In genomic region chr18:79625195-79625923, GRCh38 we compare ENCODE assay signal across 10 cellular contexts. TPM values are rescaled to one million over a fixed set of nuclear protein-coding genes. Genes with fewer than 3 reads are reported as not detected.
DNase-seq lines count a peak whose midpoint lies in the region; ATAC-seq, FAIRE-seq and TF ChIP-seq lines count a peak whose summit lies in the region.
"Had no signal": no experiment of that assay in that cellular context is flagged by ENCODE, and none has a peak within 500 bp of the region (broad histone marks: within the 10 kb centered on the region; RNA-seq: fewer than 3 reads in every experiment).

No MANE protein-coding gene starts in this region.

- H3K4me1 ChIP-seq in small intestine (ENCODE audit: control insufficient read depth in 2 of 2, insufficient read depth in 1 of 2, low read depth in 1 of 2, low read length in 1 of 2) (no peaks in the 10 kb centered on the region), hepatocyte (ENCODE audit: insufficient read depth) (no peaks in the 10 kb centered on the region)

- no peak overlapping the region for H3K27ac Mint-ChIP-seq in activated CD8-positive, alpha-beta T cell treated with anti-CD3 and anti-CD28 coated beads for 36 hours
- no peak overlapping the region for H3K27ac Mint-ChIP-seq in activated CD8-positive, alpha-beta T cell treated with anti-CD3 and anti-CD28 coated beads, Interleukin-2, amount 10 ng/mL, durations not matched to agents 7 days and 5 days
- H3K27ac Mint-ChIP-seq in activated naive CD8-positive, alpha-beta T cell treated with anti-CD3 and anti-CD28 coated beads, Interleukin-2, amount 50 U/mL, for 24 hours: peak overlapping the region; percentile 54
- no peak overlapping the region for H3K27ac Mint-ChIP-seq in activated CD4-positive, alpha-beta memory T cell treated with anti-CD3 and anti-CD28 coated beads, Interleukin-2, amount 10 ng/mL, durations not matched to agents 7 days and 5 days

- H3K27me3 Mint-ChIP-seq in activated CD8-positive, alpha-beta T cell treated with anti-CD3 and anti-CD28 coated beads for 36 hours: peaks cover 15% of the 10 kb centered on the region
- H3K27me3 Mint-ChIP-seq in activated CD8-positive, alpha-beta T cell treated with anti-CD3 and anti-CD28 coated beads, Interleukin-2, amount 10 ng/mL, durations not matched to agents 7 days and 5 days (ENCODE audit: low read depth): peaks cover 5% of the 10 kb centered on the region
- peaks cover 12% of the 10 kb centered on the region for H3K27me3 Mint-ChIP-seq in activated naive CD8-positive, alpha-beta T cell treated with anti-CD3 and anti-CD28 coated beads, Interleukin-2, amount 50 U/mL, for 24 hours
- no peaks in the 10 kb centered on the region for H3K27me3 Mint-ChIP-seq in activated CD4-positive, alpha-beta memory T cell treated with anti-CD3 and anti-CD28 coated beads, Interleukin-2, amount 10 ng/mL, durations not matched to agents 7 days and 5 days

- H3K79me2 ChIP-seq in hepatocyte: no peaks in the 10 kb centered on the region

- no peak for FAIRE-seq in small intestine (lab: Jason Lieb, UNC)

- no peaks in the 10 kb centered on the region for H3K9me2 ChIP-seq in hepatocyte (replicated peaks; ENCODE audit: insufficient read depth)

- H4K20me1 ChIP-seq in hepatocyte (ENCODE audit: insufficient read depth, poor library complexity, severe bottlenecking): no peaks in the 10 kb centered on the region

- POLR2A ChIA-PET in activated CD8-positive, alpha-beta T cell treated with anti-CD3 and anti-CD28 coated beads for 36 hours (lab: Charles Lee): interaction anchor here (1.3 kb wide), 1 partner anchor 250 kb away, joined by 4 read pairs; no protein-coding TSS in a partner anchor
- POLR2A ChIA-PET in activated CD8-positive, alpha-beta T cell treated with anti-CD3 and anti-CD28 coated beads, Interleukin-2, amount 10 ng/mL, durations not matched to agents 7 days and 5 days (lab: Charles Lee): no interaction called here
- POLR2A ChIA-PET in activated CD4-positive, alpha-beta memory T cell treated with anti-CD3 and anti-CD28 coated beads, Interleukin-2, amount 10 ng/mL, durations not matched to agents 7 days and 5 days (lab: Charles Lee): no interaction called here

- no peak overlapping the region for H2AFZ ChIP-seq in hepatocyte

- H3K27me3 ChIP-seq in small intestine (ENCODE audit: control insufficient read depth in 2 of 2, insufficient read depth in 2 of 2, low read length in 2 of 2) (no peaks in the 10 kb centered on the region), hepatocyte (no peaks in the 10 kb centered on the region)

- no peaks in the 10 kb centered on the region for H3K36me3 ChIP-seq in small intestine (ENCODE audit: control insufficient read depth in 2 of 2, insufficient read depth in 2 of 2, low read length in 2 of 2)
- H3K36me3 ChIP-seq in hepatocyte (replicated peaks; ENCODE audit: insufficient read depth, low read depth): no peaks in the 10 kb centered on the region

- CTCF ChIA-PET in activated CD8-positive, alpha-beta T cell treated with anti-CD3 and anti-CD28 coated beads for 36 hours (lab: Charles Lee): interaction anchor here (0.7 to 2.7 kb wide), 4 partner anchors 15 to 246 kb away, joined by 3 to 18 read pairs (median 4); no protein-coding TSS in a partner anchor
- CTCF ChIA-PET in activated CD8-positive, alpha-beta T cell treated with anti-CD3 and anti-CD28 coated beads, Interleukin-2, amount 10 ng/mL, durations not matched to agents 7 days and 5 days (lab: Charles Lee): interaction anchor here (0.6 to 1.0 kb wide), 2 partner anchors 18 to 95 kb away, joined by 3 read pairs; no protein-coding TSS in a partner anchor
- CTCF ChIA-PET in activated CD4-positive, alpha-beta memory T cell treated with anti-CD3 and anti-CD28 coated beads, Interleukin-2, amount 10 ng/mL, durations not matched to agents 7 days and 5 days (lab: Charles Lee): no interaction called here

- peaks cover 11% of the 10 kb centered on the region for H3K4me1 Mint-ChIP-seq in activated CD8-positive, alpha-beta T cell treated with anti-CD3 and anti-CD28 coated beads for 36 hours (ENCODE audit: low read depth)
- H3K4me1 Mint-ChIP-seq in activated CD8-positive, alpha-beta T cell treated with anti-CD3 and anti-CD28 coated beads, Interleukin-2, amount 10 ng/mL, durations not matched to agents 7 days and 5 days (ENCODE audit: low read depth): peaks cover 8% of the 10 kb centered on the region
- peaks cover 19% of the 10 kb centered on the region for H3K4me1 Mint-ChIP-seq in activated naive CD8-positive, alpha-beta T cell treated with anti-CD3 and anti-CD28 coated beads, Interleukin-2, amount 50 U/mL, for 24 hours
- H3K4me1 Mint-ChIP-seq in activated CD4-positive, alpha-beta memory T cell treated with anti-CD3 and anti-CD28 coated beads, Interleukin-2, amount 10 ng/mL, durations not matched to agents 7 days and 5 days: no peaks in the 10 kb centered on the region

- TF ChIP-seq CTCF in activated CD8-positive, alpha-beta T cell treated with anti-CD3 and anti-CD28 coated beads for 36 hours (IDR thresholded peaks at IDR 0.05): no peak
- no peak for TF ChIP-seq CTCF in hepatocyte (IDR thresholded peaks at IDR 0.05; ENCODE audit: poor library complexity)

- H3K36me3 Mint-ChIP-seq in activated CD8-positive, alpha-beta T cell treated with anti-CD3 and anti-CD28 coated beads for 36 hours (ENCODE audit: low read depth): no peaks in the 10 kb centered on the region
- no peaks in the 10 kb centered on the region for H3K36me3 Mint-ChIP-seq in activated CD8-positive, alpha-beta T cell treated with anti-CD3 and anti-CD28 coated beads, Interleukin-2, amount 10 ng/mL, durations not matched to agents 7 days and 5 days (ENCODE audit: low read depth)
- H3K36me3 Mint-ChIP-seq in activated naive CD8-positive, alpha-beta T cell treated with anti-CD3 and anti-CD28 coated beads, Interleukin-2, amount 50 U/mL, for 24 hours (ENCODE audit: low read depth): no peaks in the 10 kb centered on the region
- H3K36me3 Mint-ChIP-seq in activated CD4-positive, alpha-beta memory T cell treated with anti-CD3 and anti-CD28 coated beads, Interleukin-2, amount 10 ng/mL, durations not matched to agents 7 days and 5 days (ENCODE audit: low read depth): no peaks in the 10 kb centered on the region

- no peak overlapping the region for H3K4me2 ChIP-seq in hepatocyte

- H3K4me3 ChIP-seq in small intestine (ENCODE audit: low read depth in 1 of 2, low read length in 2 of 2) (no peak overlapping the region), hepatocyte (no peak overlapping the region)
- H3K4me3 ChIP-seq: skin epidermis had no signal

- intact Hi-C loops in activated CD8-positive, alpha-beta T cell treated with anti-CD3 and anti-CD28 coated beads for 36 hours (cut with micrococcal nuclease): no loop called here

- WGBS in small intestine, 3 donors: 46 to 59% (median 54%) methylated on average over 17 of the region's 17 CpGs
- 77% methylated on average over 17 of the region's 17 CpGs for WGBS in hepatocyte (ENCODE audit: low lambda C conversion rate, missing lambda C conversion rate)

- DNase-seq in activated CD8-positive, alpha-beta T cell treated with anti-CD3 and anti-CD28 coated beads for 36 hours: peak; percentile 23
- no peak for DNase-seq in activated CD8-positive, alpha-beta T cell treated with anti-CD3 and anti-CD28 coated beads, Interleukin-2, amount 10 ng/mL, durations not matched to agents 7 days and 5 days
- no peak for DNase-seq in activated naive CD8-positive, alpha-beta T cell treated with anti-CD3 and anti-CD28 coated beads, Interleukin-2, amount 50 U/mL, for 24 hours
- peak; percentile 2 for DNase-seq in small intestine
- DNase-seq in activated CD4-positive, alpha-beta memory T cell treated with anti-CD3 and anti-CD28 coated beads, Interleukin-2, amount 10 ng/mL, durations not matched to agents 7 days and 5 days: no peak
- DNase-seq in hepatocyte (ENCODE audit: low spot score): no peak
- no peak for DNase-seq in NCI-H524 (lab: John Stamatoyannopoulos, UW)

- H3K9me3 ChIP-seq in small intestine (ENCODE audit: control insufficient read depth, low read depth): no peaks in the 10 kb centered on the region
- H3K9me3 ChIP-seq in hepatocyte (ENCODE audit: low read depth): no peaks in the 10 kb centered on the region

- no peak overlapping the region for H3K4me3 Mint-ChIP-seq in activated CD8-positive, alpha-beta T cell treated with anti-CD3 and anti-CD28 coated beads for 36 hours
- H3K4me3 Mint-ChIP-seq in activated CD8-positive, alpha-beta T cell treated with anti-CD3 and anti-CD28 coated beads, Interleukin-2, amount 10 ng/mL, durations not matched to agents 7 days and 5 days: no peak overlapping the region
- H3K4me3 Mint-ChIP-seq in activated naive CD8-positive, alpha-beta T cell treated with anti-CD3 and anti-CD28 coated beads, Interleukin-2, amount 50 U/mL, for 24 hours: no peak overlapping the region
- H3K4me3 Mint-ChIP-seq in activated CD4-positive, alpha-beta memory T cell treated with anti-CD3 and anti-CD28 coated beads, Interleukin-2, amount 10 ng/mL, durations not matched to agents 7 days and 5 days: no peak overlapping the region

- ATAC-seq in activated CD8-positive, alpha-beta T cell treated with anti-CD3 and anti-CD28 coated beads for 36 hours: peak; percentile 47
- no peak for ATAC-seq in activated CD8-positive, alpha-beta T cell treated with anti-CD3 and anti-CD28 coated beads, Interleukin-2, amount 10 ng/mL, durations not matched to agents 7 days and 5 days
- ATAC-seq in HG03097 (IDR thresholded peaks at IDR 0.05; ENCODE audit: low FRiP score, unreplicated experiment): peak; percentile 63
- peak; percentile 52 for ATAC-seq in activated naive CD8-positive, alpha-beta T cell treated with anti-CD3 and anti-CD28 coated beads, Interleukin-2, amount 50 U/mL, for 24 hours
- ATAC-seq: Panc1 had no signal

- no peaks in the 10 kb centered on the region for H3K9me3 Mint-ChIP-seq in activated CD8-positive, alpha-beta T cell treated with anti-CD3 and anti-CD28 coated beads for 36 hours
- no peaks in the 10 kb centered on the region for H3K9me3 Mint-ChIP-seq in activated CD8-positive, alpha-beta T cell treated with anti-CD3 and anti-CD28 coated beads, Interleukin-2, amount 10 ng/mL, durations not matched to agents 7 days and 5 days (ENCODE audit: insufficient read depth)
- no peaks in the 10 kb centered on the region for H3K9me3 Mint-ChIP-seq in activated naive CD8-positive, alpha-beta T cell treated with anti-CD3 and anti-CD28 coated beads, Interleukin-2, amount 50 U/mL, for 24 hours
- no peaks in the 10 kb centered on the region for H3K9me3 Mint-ChIP-seq in activated CD4-positive, alpha-beta memory T cell treated with anti-CD3 and anti-CD28 coated beads, Interleukin-2, amount 10 ng/mL, durations not matched to agents 7 days and 5 days

- H3K27ac ChIP-seq in small intestine (ENCODE audit: low read depth in 1 of 2, low read length in 1 of 2) (no peak overlapping the region), hepatocyte (no peak overlapping the region)

RNA-seq across cellular contexts. Expression of gene CTDP1, which starts 54.2 kb away (rescaled TPM):
- 10 to 100 TPM; 54.9 to 55.6 TPM for total RNA-seq in activated CD8-positive, alpha-beta T cell treated with anti-CD3 and anti-CD28 coated beads for 36 hours
- total RNA-seq in activated CD8-positive, alpha-beta T cell treated with anti-CD3 and anti-CD28 coated beads, Interleukin-2, amount 10 ng/mL, durations not matched to agents 7 days and 5 days: 10 to 100 TPM; 35.5 to 36.8 TPM
- polyA plus RNA-seq in small intestine (10 to 100 TPM; 14.9 to 20.1 (median 17.3) TPM), hepatocyte (20.4 and 20.6 TPM in 2 replicates)
- total RNA-seq in activated CD4-positive, alpha-beta memory T cell treated with anti-CD3 and anti-CD28 coated beads, Interleukin-2, amount 10 ng/mL, durations not matched to agents 7 days and 5 days: 10 to 100 TPM; 34.8 to 38.0 TPM
- 13.8 and 20.4 TPM in 2 replicates for total RNA-seq in hepatocyte

Comparison
In these comparisons a context has a peak if more than half of its experiments do, and no peak if none do; other contexts are left out.
1. DNase-seq: peak in activated CD8-positive, alpha-beta T cell treated with anti-CD3 and anti-CD28 coated beads for 36 hours (single experiment) and small intestine (single experiment); none in activated CD8-positive, alpha-beta T cell treated with anti-CD3 and anti-CD28 coated beads, Interleukin-2, amount 10 ng/mL, durations not matched to agents 7 days and 5 days (single experiment), activated naive CD8-positive, alpha-beta T cell treated with anti-CD3 and anti-CD28 coated beads, Interleukin-2, amount 50 U/mL, for 24 hours (single experiment), activated CD4-positive, alpha-beta memory T cell treated with anti-CD3 and anti-CD28 coated beads, Interleukin-2, amount 10 ng/mL, durations not matched to agents 7 days and 5 days (single experiment), hepatocyte (single experiment) and NCI-H524 (0 of 2).